8 cellular contexts compared by ENCODE assay signal in the genomic region with DNA sequence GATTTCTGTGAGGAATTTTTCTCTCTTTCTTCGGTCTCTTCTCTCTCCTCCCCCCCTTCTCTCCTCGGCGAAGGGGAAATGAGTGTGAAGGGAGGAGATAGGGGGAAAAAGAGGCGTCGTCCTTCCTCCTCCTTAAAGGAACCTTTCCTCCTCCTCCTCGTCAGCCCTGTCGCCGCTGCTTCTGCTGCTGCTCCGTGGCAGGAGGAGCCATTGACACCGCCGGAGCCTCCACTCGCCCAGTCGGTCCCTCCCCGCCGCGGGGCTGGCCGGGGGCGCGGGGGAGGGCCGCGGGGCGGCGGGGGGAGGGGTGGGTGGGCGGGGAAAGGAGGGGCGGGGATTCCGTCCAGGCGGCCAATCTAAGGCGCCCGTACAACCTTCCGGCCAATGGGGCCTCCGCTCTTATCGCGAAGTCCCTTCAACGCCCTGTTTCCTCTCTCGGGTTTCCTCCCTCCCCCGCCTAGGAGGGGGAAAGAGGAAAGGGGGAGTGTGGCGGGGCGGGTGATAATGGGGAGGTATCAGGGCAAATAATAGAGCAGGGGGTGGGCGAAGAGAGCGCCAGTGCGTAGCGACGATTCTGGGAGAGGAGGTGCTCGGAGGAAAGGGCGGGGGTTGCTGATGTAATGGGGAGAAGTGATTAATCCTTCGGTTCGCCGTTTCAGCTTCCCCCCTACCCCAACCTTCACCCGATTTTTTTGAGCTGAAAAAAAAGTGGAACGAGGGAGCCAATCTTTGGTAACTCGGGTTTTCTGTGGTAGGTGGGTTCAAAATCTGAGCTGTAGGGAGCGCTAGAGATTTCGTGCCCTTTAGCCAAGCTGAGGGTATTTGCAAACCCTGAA.
DNase-seq lines count a peak whose midpoint lies in the region; ATAC-seq and TF ChIP-seq lines count a peak whose summit lies in the region.

A gene (minus strand): TSS at position 238 of the 836 bp plus-strand sequence. CDS start 778 bp downstream, outside the sequence.

- H3K36me3 Mint-ChIP-seq in activated naive CD4-positive, alpha-beta T cell treated with anti-CD3 and anti-CD28 coated beads, Interleukin-2, amount 10 ng/mL, durations not matched to agents 7 days and 5 days, result peaks cover 5% of the 10 kb centered on the region

- peak; percentile 88 for ATAC-seq in HG02571 (IDR thresholded peaks at IDR 0.05; ENCODE audit: unreplicated experiment)

- H3K27me3 Mint-ChIP-seq in activated naive CD4-positive, alpha-beta T cell treated with anti-CD3 and anti-CD28 coated beads, Interleukin-2, amount 10 ng/mL, durations not matched to agents 7 days and 5 days, result no peaks in the 10 kb centered on the region

- DNase-seq in GM10248 (ENCODE audit: extremely low spot score), result peak; percentile 93
- peak; percentile 98 for DNase-seq in NB4 (ENCODE audit: low read depth)
- DNase-seq in SK-N-MC (ENCODE audit: low read depth, low spot score), result peak; percentile 92
- peak; percentile 98 for DNase-seq in activated naive CD4-positive, alpha-beta T cell treated with anti-CD3 and anti-CD28 coated beads, Interleukin-2, amount 10 ng/mL, durations not matched to agents 7 days and 5 days
- DNase-seq in germinal center (ENCODE audit: low spot score), result peak; percentile 94
- peak; percentile 94 for DNase-seq in non-pigmented ciliary epithelial cell (ENCODE audit: low read depth)
- DNase-seq in superior temporal gyrus (ENCODE audit: extremely low spot score), result peak; percentile 97

- H3K9me3 ChIP-seq in SK-N-MC (ENCODE audit: low read depth, low read length), result no peaks in the 10 kb centered on the region

- POLR2A ChIA-PET in GM10248 (lab: Yijun Ruan, JAX), result interaction anchor here (1.0 kb wide), 1 partner anchor 8 kb away, joined by 5 read pairs; no protein-coding TSS in a partner anchor

- H3K4me3 ChIP-seq in NB4 (ENCODE audit: low read depth, low read length) (peak within 1 kb of the TSS; percentile 73), SK-N-MC (peak within 1 kb of the TSS; percentile 84)

- CTCF ChIA-PET in GM10248 (lab: Yijun Ruan, JAX), result interaction anchor here (0.7 to 1.6 kb wide), 9 partner anchors 9 to 400 kb away, joined by 3 to 7 read pairs (median 3); no protein-coding TSS in a partner anchor
- CTCF ChIA-PET in activated naive CD4-positive, alpha-beta T cell treated with anti-CD3 and anti-CD28 coated beads, Interleukin-2, amount 10 ng/mL, durations not matched to agents 7 days and 5 days (lab: Charles Lee), result interaction anchor here (0.5 to 2.3 kb wide), 9 partner anchors 10 to 682 kb away, joined by 3 to 10 read pairs (median 3); no protein-coding TSS in a partner anchor

- no peaks in the 10 kb centered on the region for H3K36me3 ChIP-seq in SK-N-MC (ENCODE audit: insufficient read depth, low read length)

- peaks cover 1% of the 10 kb centered on the region for H3K9me3 Mint-ChIP-seq in activated naive CD4-positive, alpha-beta T cell treated with anti-CD3 and anti-CD28 coated beads, Interleukin-2, amount 10 ng/mL, durations not matched to agents 7 days and 5 days

- peaks cover 39% of the 10 kb centered on the region for H3K4me1 Mint-ChIP-seq in activated naive CD4-positive, alpha-beta T cell treated with anti-CD3 and anti-CD28 coated beads, Interleukin-2, amount 10 ng/mL, durations not matched to agents 7 days and 5 days

- H3K4me3 Mint-ChIP-seq in activated naive CD4-positive, alpha-beta T cell treated with anti-CD3 and anti-CD28 coated beads, Interleukin-2, amount 10 ng/mL, durations not matched to agents 7 days and 5 days, result peak within 1 kb of the TSS; percentile 72

- peak within 1 kb of the TSS; percentile 97 for H3K27ac Mint-ChIP-seq in activated naive CD4-positive, alpha-beta T cell treated with anti-CD3 and anti-CD28 coated beads, Interleukin-2, amount 10 ng/mL, durations not matched to agents 7 days and 5 days

- H3K27ac ChIP-seq in SK-N-MC, result peak within 1 kb of the TSS; percentile 99

- peak; percentile 64 for TF ChIP-seq POLR2A in NB4 (IDR thresholded peaks at IDR 0.05; ENCODE audit: extremely low read depth, insufficient read length)

- TF ChIP-seq CTCF in GM10248 (IDR thresholded peaks at IDR 0.05; ENCODE audit: control extremely low read depth, extremely low read depth, low read depth, missing control alignments) (peak; percentile 51), NB4 (IDR thresholded peaks at IDR 0.05; ENCODE audit: low read depth, low read length) (peak; percentile 56)

- peak within 1 kb of the TSS; percentile 96 for H3K9ac ChIP-seq in SK-N-MC (ENCODE audit: insufficient read length)

Comparison
In these comparisons a context has a peak if more than half of its experiments do, and no peak if none do; other contexts are left out.
1. Peak in every context shown above with its lines: DNase-seq, ATAC-seq, H3K4me3 ChIP-seq and H3K27ac ChIP-seq.